Comparison of ENCODE assay signal across 12 cellular contexts in genomic region chr5:93572101-93572772, GRCh38. TPM values are rescaled to one million over a fixed set of nuclear protein-coding genes. Genes with fewer than 3 reads are reported as not detected.
DNase-seq lines count a peak whose midpoint lies in the region; ATAC-seq and TF ChIP-seq lines count a peak whose summit lies in the region.
"Had no signal": no experiment of that assay in that cellular context is flagged by ENCODE, and none has a peak within 500 bp of the region (broad histone marks: within the 10 kb centered on the region; RNA-seq: fewer than 3 reads in every experiment).

No MANE protein-coding gene starts in this region.

- H3K36me3 ChIP-seq in mammary epithelial cell (ENCODE audit: insufficient read depth, low read length) (no peaks in the 10 kb centered on the region), suprapubic skin (no peaks in the 10 kb centered on the region), testis (ENCODE audit: low read depth, missing control alignments) (no peaks in the 10 kb centered on the region)

- H3K27ac ChIP-seq in mammary epithelial cell (ENCODE audit: insufficient read depth, low read depth, low read length) (no peak overlapping the region), suprapubic skin (no peak overlapping the region), testis (no peak overlapping the region)

- H3K4me1 ChIP-seq in mammary epithelial cell (ENCODE audit: insufficient read depth, low read length) (peaks cover 14% of the 10 kb centered on the region), suprapubic skin (peaks cover 23% of the 10 kb centered on the region), testis (no peaks in the 10 kb centered on the region)

- TF ChIP-seq CTCF in mammary epithelial cell (conservative IDR thresholded peaks at IDR 0.05 in 1 of 2, IDR thresholded peaks at IDR 0.05 in 1 of 2; ENCODE audit: extremely low read depth in 1 of 2, insufficient read depth in 1 of 2, low read depth in 1 of 2, low read length in 2 of 2) = no peak
- TF ChIP-seq CTCF in suprapubic skin (IDR thresholded peaks at IDR 0.05) = no peak
- no peak for TF ChIP-seq CTCF in testis (IDR thresholded peaks at IDR 0.05)

- no peaks in the 10 kb centered on the region for H3K9me3 Mint-ChIP-seq in activated CD8-positive, alpha-beta memory T cell treated with anti-CD3 and anti-CD28 coated beads, Interleukin-2, amount 10 ng/mL, durations not matched to agents 7 days and 5 days (ENCODE audit: low read depth)

- no peak overlapping the region for H3K9ac ChIP-seq in mammary epithelial cell (ENCODE audit: insufficient read depth, low read length)

- dilution Hi-C loops in mammary epithelial cell (cut with HindIII; ENCODE audit: low sequenced_read_pairs) = no loop called here

- peak overlapping the region; percentile 95 for H3K4me2 ChIP-seq in mammary epithelial cell (ENCODE audit: insufficient read depth, low read depth, low read length)

- no peak for ATAC-seq in activated CD8-positive, alpha-beta memory T cell treated with anti-CD3 and anti-CD28 coated beads, Interleukin-2, amount 10 ng/mL, durations not matched to agents 7 days and 5 days
- no peak for ATAC-seq in GM19463 (IDR thresholded peaks at IDR 0.05; ENCODE audit: unreplicated experiment)

- intact Hi-C loops in mammary epithelial cell (cut with micrococcal nuclease) = no loop called here
- intact Hi-C loops in testis (cut with DNase I; ENCODE audit: low total_unique reads) = no loop called here

- in situ Hi-C loops in mammary epithelial cell (cut with MboI; ENCODE audit: low sequenced_read_pairs in 2 of 2) = no loop called here

- peaks cover 9% of the 10 kb centered on the region for H3K4me1 Mint-ChIP-seq in activated CD8-positive, alpha-beta memory T cell treated with anti-CD3 and anti-CD28 coated beads, Interleukin-2, amount 10 ng/mL, durations not matched to agents 7 days and 5 days

- H3K79me2 ChIP-seq in mammary epithelial cell (ENCODE audit: insufficient read depth, low read length) = no peaks in the 10 kb centered on the region

- WGBS in mammary epithelial cell (ENCODE audit: low coverage, missing lambda C conversion rate) = 22% methylated on average over 32 of the region's 46 CpGs
- 22% methylated on average over 9 of the region's 46 CpGs for WGBS in suprapubic skin
- WGBS in testis, 2 donors = 48 to 51% methylated on average over 34 to 46 of the region's 46 CpGs

- peak overlapping the region; percentile 23 to 45 (median 33) for H3K4me3 ChIP-seq in mammary epithelial cell (replicated peaks in 1 of 3; ENCODE audit: insufficient read depth in 1 of 3, low read depth in 2 of 3, low read length in 3 of 3)
- peak overlapping the region; percentile 26 for H3K4me3 ChIP-seq in suprapubic skin
- peak overlapping the region in 1 of 2 donors; percentile 14 for H3K4me3 ChIP-seq in testis

- H3K27me3 ChIP-seq in mammary epithelial cell (ENCODE audit: insufficient read depth, low read length) (no peaks in the 10 kb centered on the region), suprapubic skin (peaks cover 86% of the 10 kb centered on the region), testis (no peaks in the 10 kb centered on the region)

- no peak for TF ChIP-seq EP300 in suprapubic skin (IDR thresholded peaks at IDR 0.05)

- peaks cover 92% of the 10 kb centered on the region for H3K27me3 Mint-ChIP-seq in activated CD8-positive, alpha-beta memory T cell treated with anti-CD3 and anti-CD28 coated beads, Interleukin-2, amount 10 ng/mL, durations not matched to agents 7 days and 5 days

- H4K20me1 ChIP-seq in mammary epithelial cell (ENCODE audit: insufficient read depth, low read length) = no peaks in the 10 kb centered on the region

- no TSS peak for BruUV-seq in mammary epithelial cell (replicated peaks; lab: Mats Ljungman, UMichigan)

- peak overlapping the region; percentile 45 for H3K27ac Mint-ChIP-seq in activated CD8-positive, alpha-beta memory T cell treated with anti-CD3 and anti-CD28 coated beads, Interleukin-2, amount 10 ng/mL, durations not matched to agents 7 days and 5 days

- TF ChIP-seq POLR2A in suprapubic skin (IDR thresholded peaks at IDR 0.05) (no peak), testis (IDR thresholded peaks at IDR 0.05) (no peak)

- H3K36me3 Mint-ChIP-seq in activated CD8-positive, alpha-beta memory T cell treated with anti-CD3 and anti-CD28 coated beads, Interleukin-2, amount 10 ng/mL, durations not matched to agents 7 days and 5 days = peaks cover 1% of the 10 kb centered on the region

- DNase-seq in activated CD8-positive, alpha-beta memory T cell treated with anti-CD3 and anti-CD28 coated beads, Interleukin-2, amount 10 ng/mL, durations not matched to agents 7 days and 5 days = no peak
- no peak for DNase-seq in activated CD8-positive, alpha-beta memory T cell treated with anti-CD3 and anti-CD28 coated beads, Interleukin-2, amount 50 U/mL, for 4 hours
- DNase-seq in mammary epithelial cell (no peak), left kidney (ENCODE audit: low read depth, low spot score) (peak; percentile 87), suprapubic skin (ENCODE audit: low spot score in 2 of 2) (no peak), testis (no peak)
- no peak for DNase-seq in activated CD4-positive, CD25-positive, alpha-beta regulatory T cell (lab: John Stamatoyannopoulos, UW)
- DNase-seq: ACHN; activated CD4-positive, alpha-beta T cell treated with anti-CD3 and anti-CD28 coated beads for 4 hours; occipital lobe; stimulated activated CD8-positive, alpha-beta memory T cell treated with anti-CD3 and anti-CD28 coated beads, Interleukin-4, amount 100 ng/mL, for 48 hours had no signal

- CTCF ChIA-PET in activated CD8-positive, alpha-beta memory T cell treated with anti-CD3 and anti-CD28 coated beads, Interleukin-2, amount 10 ng/mL, durations not matched to agents 7 days and 5 days (lab: Charles Lee) = interaction anchor here (0.6 to 1.1 kb wide), 4 partner anchors 11 to 1667 kb away, joined by 3 to 6 read pairs (median 4); partner anchors contain the start of gene NR2F1
- CTCF ChIA-PET in mammary epithelial cell (lab: Charles Lee; ENCODE audit: low non-redundant PET) = no interaction called here

- H3K9me3 ChIP-seq in mammary epithelial cell (replicated peaks; ENCODE audit: insufficient read depth, low read length) (no peaks in the 10 kb centered on the region), suprapubic skin (no peaks in the 10 kb centered on the region), testis (no peaks in the 10 kb centered on the region)

- H2AFZ ChIP-seq in mammary epithelial cell (ENCODE audit: low read depth, low read length) = peak overlapping the region; percentile 79

- no peak overlapping the region for H3K4me3 Mint-ChIP-seq in activated CD8-positive, alpha-beta memory T cell treated with anti-CD3 and anti-CD28 coated beads, Interleukin-2, amount 10 ng/mL, durations not matched to agents 7 days and 5 days

RNA-seq across cellular contexts. Expression of gene NR2F1-AS1, which starts 8.8 kb away (rescaled TPM):
- not detected for total RNA-seq in activated CD8-positive, alpha-beta memory T cell treated with anti-CD3 and anti-CD28 coated beads, Interleukin-2, amount 10 ng/mL, durations not matched to agents 7 days and 5 days
- total RNA-seq in mammary epithelial cell = 10 to 100 TPM in 1 of 2 donors, 1 to 10 TPM in 1; 8.7 to 12.2 TPM
- polyA plus RNA-seq in mammary epithelial cell = 4.4 TPM
- polyA minus RNA-seq in mammary epithelial cell = 0.26 TPM
- total RNA-seq in suprapubic skin = 1 to 10 TPM in 3 of 4 donors, under 1 TPM in 1; 0.76 to 1.4 (median 1.2) TPM
- total RNA-seq in testis = 10 to 100 TPM; 15.6 to 20.6 TPM
- 24.8 TPM for polyA plus RNA-seq in testis (ENCODE audit: insufficient read depth, low read depth, low replicate concordance)

RNA-seq across cellular contexts. Expression of gene NR2F1, which starts 10.8 kb away (rescaled TPM):
- not detected for total RNA-seq in activated CD8-positive, alpha-beta memory T cell treated with anti-CD3 and anti-CD28 coated beads, Interleukin-2, amount 10 ng/mL, durations not matched to agents 7 days and 5 days
- total RNA-seq in mammary epithelial cell (1 to 10 TPM; 3.3 to 3.5 TPM), suprapubic skin (1 to 10 TPM in 2 of 4 donors, under 1 TPM in 2; 0.49 to 3.1 (median 1.3) TPM), testis (10 to 100 TPM; 16.0 to 22.7 TPM)
- polyA plus RNA-seq in mammary epithelial cell (7.8 TPM), testis (ENCODE audit: insufficient read depth, low read depth, low replicate concordance) (16.9 TPM)
- 0.10 TPM for polyA minus RNA-seq in mammary epithelial cell

Comparison
In these comparisons a context has a peak if more than half of its experiments do, and no peak if none do; other contexts are left out.
1. RNA of gene NR2F1-AS1, which starts 8.8 kb away (total RNA-seq): 15.6 to 20.6 TPM in testis and 8.7 to 12.2 TPM in mammary epithelial cell; 0.76 to 1.4 TPM in suprapubic skin and not detected in activated CD8-positive, alpha-beta memory T cell treated with anti-CD3 and anti-CD28 coated beads, Interleukin-2, amount 10 ng/mL, durations not matched to agents 7 days and 5 days; every median in the first group is over 4 times any median in the second.